Comparison of ENCODE assay signal across 23 cellular contexts in the genomic region with DNA sequence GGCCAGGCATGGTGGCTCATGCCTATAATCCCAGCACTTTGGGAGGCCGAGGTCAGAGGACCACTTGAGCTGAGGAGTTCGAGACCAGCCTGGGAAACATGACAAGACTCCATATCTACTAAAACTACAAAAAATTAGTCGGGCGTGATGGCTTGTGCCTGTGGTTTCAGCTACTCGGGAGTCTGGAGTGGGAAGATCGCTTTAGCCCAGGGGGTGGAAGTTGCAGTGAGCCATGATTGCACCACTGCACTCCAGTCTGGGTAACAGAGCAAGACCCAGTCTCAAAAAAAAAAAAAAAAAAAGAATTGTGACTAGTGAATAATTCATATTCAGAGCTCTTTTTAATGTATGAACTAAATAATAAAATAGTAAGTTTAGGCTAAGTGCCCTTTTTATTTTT.
"Had no signal": no experiment of that assay in that cellular context is flagged by ENCODE, and none has a peak within 500 bp of the region (broad histone marks: within the 10 kb centered on the region; RNA-seq: fewer than 3 reads in every experiment).

No MANE protein-coding gene starts in this region.

- H2AFZ ChIP-seq: hepatocyte, parathyroid adenoma had no signal

- H3K36me3 ChIP-seq: esophagus squamous epithelium, left ventricle myocardium inferior, prostate gland, right lobe of liver, tibial artery, upper lobe of left lung, vagina had no signal

- H3K4me1 ChIP-seq: esophagus squamous epithelium, foreskin keratinocyte, left ventricle myocardium inferior, parathyroid adenoma, prostate gland, tibial artery had no signal

- H3K27ac Mint-ChIP-seq: naive thymus-derived CD4-positive, alpha-beta T cell; nephron progenitor cell; stimulated activated effector memory CD8-positive, alpha-beta T cell treated with anti-CD3 and anti-CD28 coated beads, Interleukin-12 subunit alpha, Interleukin-12 subunit beta, amount 100 ng/mL, for 72 hours had no signal

- ATAC-seq: foreskin keratinocyte; left cardiac atrium; naive thymus-derived CD4-positive, alpha-beta T cell; right lobe of liver had no signal

- H3K4me2 ChIP-seq: hepatocyte had no signal

- H3K79me2 ChIP-seq: hepatocyte, parathyroid adenoma had no signal

- H3K27me3 ChIP-seq: esophagus squamous epithelium, hepatocyte, right lobe of liver, tibial artery, upper lobe of left lung, vagina had no signal

- H3K9me3 Mint-ChIP-seq: naive thymus-derived CD4-positive, alpha-beta T cell; nephron progenitor cell; stimulated activated effector memory CD8-positive, alpha-beta T cell treated with anti-CD3 and anti-CD28 coated beads, Interleukin-12 subunit alpha, Interleukin-12 subunit beta, amount 100 ng/mL, for 72 hours had no signal

- H3K27ac ChIP-seq: esophagus squamous epithelium, foreskin keratinocyte, hepatocyte, left ventricle myocardium inferior, parathyroid adenoma, prostate gland, right lobe of liver, tibial artery, upper lobe of left lung, vagina had no signal

- H3K9ac ChIP-seq: parathyroid adenoma had no signal

- DNase-seq: dermis blood vessel endothelial cell; esophagus squamous epithelium; foreskin keratinocyte; head of caudate nucleus; kidney; left cardiac atrium; left ventricle myocardium inferior; mesendoderm; naive thymus-derived CD4-positive, alpha-beta T cell; nephron progenitor cell; retina; right lobe of liver; stimulated activated CD4-positive, alpha-beta T cell treated with anti-CD3 and anti-CD28 coated beads, Interleukin-4, amount 100 ng/mL, for 1 hour; stimulated activated CD8-positive, alpha-beta memory T cell treated with anti-CD3 and anti-CD28 coated beads, Interleukin-4, amount 100 ng/mL, for 48 hours; stimulated activated naive CD8-positive, alpha-beta T cell treated with anti-CD3 and anti-CD28 coated beads, Interleukin-15, Interleukin-2, amounts not matched to agents 100 U/mL and 50 U/mL, for 24 hours; tibial artery had no signal

- H3K4me1 Mint-ChIP-seq: nephron progenitor cell had no signal

- H3K9me3 ChIP-seq: esophagus squamous epithelium, left ventricle myocardium inferior, prostate gland, right lobe of liver, tibial artery, upper lobe of left lung, vagina had no signal

- H3K36me3 Mint-ChIP-seq: naive thymus-derived CD4-positive, alpha-beta T cell; stimulated activated effector memory CD8-positive, alpha-beta T cell treated with anti-CD3 and anti-CD28 coated beads, Interleukin-12 subunit alpha, Interleukin-12 subunit beta, amount 100 ng/mL, for 72 hours had no signal

- H3K4me3 Mint-ChIP-seq: nephron progenitor cell had no signal

- H3K4me3 ChIP-seq: esophagus squamous epithelium, hepatocyte, left ventricle myocardium inferior, lung, prostate gland, right lobe of liver, tibial artery, upper lobe of left lung, vagina had no signal
